In the genomic region with DNA sequence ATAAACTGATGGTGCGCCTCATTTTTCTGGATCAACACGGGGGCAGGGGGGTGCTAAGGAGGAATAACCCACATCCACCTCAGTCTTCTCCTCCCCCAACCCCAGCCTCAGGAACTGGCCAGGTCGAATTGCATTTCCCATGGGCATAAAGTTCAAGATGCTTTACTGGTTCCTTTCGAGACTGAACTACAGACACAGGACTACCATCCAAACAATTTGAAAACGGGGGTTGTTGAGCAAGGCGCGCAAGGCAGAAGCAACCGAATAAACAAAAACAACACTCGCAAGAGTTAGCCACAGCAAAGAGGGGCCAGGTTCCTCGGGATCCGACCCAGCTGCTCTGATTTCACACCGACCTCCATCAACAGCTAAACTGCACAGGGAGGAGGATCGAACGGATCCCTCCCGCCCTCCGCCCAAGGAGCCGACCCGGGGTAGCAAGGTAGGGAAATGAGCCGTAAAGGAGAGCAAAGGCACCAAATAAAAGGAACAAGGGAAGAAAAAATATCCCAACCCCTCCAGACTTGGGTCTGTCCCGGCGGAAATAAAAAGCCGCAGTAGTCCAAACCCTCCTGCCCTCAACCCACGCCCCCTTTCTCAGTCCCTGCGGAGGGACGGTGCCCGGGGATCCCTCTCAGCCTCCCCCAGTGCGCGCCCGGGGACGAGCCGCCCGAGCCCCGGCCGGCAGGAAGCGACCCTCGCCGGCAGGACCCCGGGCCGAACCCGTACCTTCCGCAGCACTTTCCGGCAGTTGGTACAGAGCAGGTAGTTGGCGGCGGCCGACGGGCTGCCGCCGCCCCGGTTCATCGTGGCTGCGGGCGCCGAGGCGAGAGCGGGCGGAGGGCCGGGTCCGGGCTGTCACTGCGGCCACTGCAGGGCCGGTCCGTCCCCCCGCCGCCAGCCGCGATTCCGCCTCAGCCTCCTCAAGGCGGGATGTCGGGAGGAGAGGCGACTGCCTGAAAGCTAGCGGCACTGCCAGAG, we compare ENCODE assay signal across 1 cellular context.
TF ChIP-seq lines count a peak whose summit lies in the region.

No MANE protein-coding gene starts in this region.

TF ChIP-seq in K562, 482 proteins besides CTCF, POLR2A, EP300 and RAD21 (continued from another document and continues in another):
- TF ChIP-seq, protein P1, sequence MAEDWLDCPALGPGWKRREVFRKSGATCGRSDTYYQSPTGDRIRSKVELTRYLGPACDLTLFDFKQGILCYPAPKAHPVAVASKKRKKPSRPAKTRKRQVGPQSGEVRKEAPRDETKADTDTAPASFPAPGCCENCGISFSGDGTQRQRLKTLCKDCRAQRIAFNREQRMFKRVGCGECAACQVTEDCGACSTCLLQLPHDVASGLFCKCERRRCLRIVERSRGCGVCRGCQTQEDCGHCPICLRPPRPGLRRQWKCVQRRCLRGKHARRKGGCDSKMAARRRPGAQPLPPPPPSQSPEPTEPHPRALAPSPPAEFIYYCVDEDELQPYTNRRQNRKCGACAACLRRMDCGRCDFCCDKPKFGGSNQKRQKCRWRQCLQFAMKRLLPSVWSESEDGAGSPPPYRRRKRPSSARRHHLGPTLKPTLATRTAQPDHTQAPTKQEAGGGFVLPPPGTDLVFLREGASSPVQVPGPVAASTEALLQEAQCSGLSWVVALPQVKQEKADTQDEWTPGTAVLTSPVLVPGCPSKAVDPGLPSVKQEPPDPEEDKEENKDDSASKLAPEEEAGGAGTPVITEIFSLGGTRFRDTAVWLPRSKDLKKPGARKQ (CRISPR knock-in tag; IDR thresholded peaks at IDR 0.05) = no peak
- TF ChIP-seq KLF16 (IDR thresholded peaks at IDR 0.05) = no peak
- no peak for TF ChIP-seq LCOR (CRISPR knock-in tag; IDR thresholded peaks at IDR 0.05)
- TF ChIP-seq, protein P2, sequence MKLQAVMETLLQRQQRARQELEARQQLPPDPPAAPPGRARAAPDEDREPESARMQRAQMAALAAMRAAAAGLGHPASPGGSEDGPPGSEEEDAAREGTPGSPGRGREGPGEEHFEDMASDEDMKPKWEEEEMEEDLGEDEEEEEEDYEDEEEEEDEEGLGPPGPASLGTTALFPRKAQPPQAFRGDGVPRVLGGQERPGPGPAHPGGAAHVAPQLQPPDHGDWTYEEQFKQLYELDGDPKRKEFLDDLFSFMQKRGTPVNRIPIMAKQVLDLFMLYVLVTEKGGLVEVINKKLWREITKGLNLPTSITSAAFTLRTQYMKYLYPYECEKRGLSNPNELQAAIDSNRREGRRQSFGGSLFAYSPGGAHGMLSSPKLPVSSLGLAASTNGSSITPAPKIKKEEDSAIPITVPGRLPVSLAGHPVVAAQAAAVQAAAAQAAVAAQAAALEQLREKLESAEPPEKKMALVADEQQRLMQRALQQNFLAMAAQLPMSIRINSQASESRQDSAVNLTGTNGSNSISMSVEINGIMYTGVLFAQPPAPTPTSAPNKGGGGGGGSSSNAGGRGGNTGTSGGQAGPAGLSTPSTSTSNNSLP (IDR thresholded peaks at IDR 0.05; ENCODE audit: borderline replicate concordance, low read depth, low read length) = no peak
- TF ChIP-seq ZEB2 (IDR thresholded peaks at IDR 0.05) = no peak
- TF ChIP-seq, protein P3, sequence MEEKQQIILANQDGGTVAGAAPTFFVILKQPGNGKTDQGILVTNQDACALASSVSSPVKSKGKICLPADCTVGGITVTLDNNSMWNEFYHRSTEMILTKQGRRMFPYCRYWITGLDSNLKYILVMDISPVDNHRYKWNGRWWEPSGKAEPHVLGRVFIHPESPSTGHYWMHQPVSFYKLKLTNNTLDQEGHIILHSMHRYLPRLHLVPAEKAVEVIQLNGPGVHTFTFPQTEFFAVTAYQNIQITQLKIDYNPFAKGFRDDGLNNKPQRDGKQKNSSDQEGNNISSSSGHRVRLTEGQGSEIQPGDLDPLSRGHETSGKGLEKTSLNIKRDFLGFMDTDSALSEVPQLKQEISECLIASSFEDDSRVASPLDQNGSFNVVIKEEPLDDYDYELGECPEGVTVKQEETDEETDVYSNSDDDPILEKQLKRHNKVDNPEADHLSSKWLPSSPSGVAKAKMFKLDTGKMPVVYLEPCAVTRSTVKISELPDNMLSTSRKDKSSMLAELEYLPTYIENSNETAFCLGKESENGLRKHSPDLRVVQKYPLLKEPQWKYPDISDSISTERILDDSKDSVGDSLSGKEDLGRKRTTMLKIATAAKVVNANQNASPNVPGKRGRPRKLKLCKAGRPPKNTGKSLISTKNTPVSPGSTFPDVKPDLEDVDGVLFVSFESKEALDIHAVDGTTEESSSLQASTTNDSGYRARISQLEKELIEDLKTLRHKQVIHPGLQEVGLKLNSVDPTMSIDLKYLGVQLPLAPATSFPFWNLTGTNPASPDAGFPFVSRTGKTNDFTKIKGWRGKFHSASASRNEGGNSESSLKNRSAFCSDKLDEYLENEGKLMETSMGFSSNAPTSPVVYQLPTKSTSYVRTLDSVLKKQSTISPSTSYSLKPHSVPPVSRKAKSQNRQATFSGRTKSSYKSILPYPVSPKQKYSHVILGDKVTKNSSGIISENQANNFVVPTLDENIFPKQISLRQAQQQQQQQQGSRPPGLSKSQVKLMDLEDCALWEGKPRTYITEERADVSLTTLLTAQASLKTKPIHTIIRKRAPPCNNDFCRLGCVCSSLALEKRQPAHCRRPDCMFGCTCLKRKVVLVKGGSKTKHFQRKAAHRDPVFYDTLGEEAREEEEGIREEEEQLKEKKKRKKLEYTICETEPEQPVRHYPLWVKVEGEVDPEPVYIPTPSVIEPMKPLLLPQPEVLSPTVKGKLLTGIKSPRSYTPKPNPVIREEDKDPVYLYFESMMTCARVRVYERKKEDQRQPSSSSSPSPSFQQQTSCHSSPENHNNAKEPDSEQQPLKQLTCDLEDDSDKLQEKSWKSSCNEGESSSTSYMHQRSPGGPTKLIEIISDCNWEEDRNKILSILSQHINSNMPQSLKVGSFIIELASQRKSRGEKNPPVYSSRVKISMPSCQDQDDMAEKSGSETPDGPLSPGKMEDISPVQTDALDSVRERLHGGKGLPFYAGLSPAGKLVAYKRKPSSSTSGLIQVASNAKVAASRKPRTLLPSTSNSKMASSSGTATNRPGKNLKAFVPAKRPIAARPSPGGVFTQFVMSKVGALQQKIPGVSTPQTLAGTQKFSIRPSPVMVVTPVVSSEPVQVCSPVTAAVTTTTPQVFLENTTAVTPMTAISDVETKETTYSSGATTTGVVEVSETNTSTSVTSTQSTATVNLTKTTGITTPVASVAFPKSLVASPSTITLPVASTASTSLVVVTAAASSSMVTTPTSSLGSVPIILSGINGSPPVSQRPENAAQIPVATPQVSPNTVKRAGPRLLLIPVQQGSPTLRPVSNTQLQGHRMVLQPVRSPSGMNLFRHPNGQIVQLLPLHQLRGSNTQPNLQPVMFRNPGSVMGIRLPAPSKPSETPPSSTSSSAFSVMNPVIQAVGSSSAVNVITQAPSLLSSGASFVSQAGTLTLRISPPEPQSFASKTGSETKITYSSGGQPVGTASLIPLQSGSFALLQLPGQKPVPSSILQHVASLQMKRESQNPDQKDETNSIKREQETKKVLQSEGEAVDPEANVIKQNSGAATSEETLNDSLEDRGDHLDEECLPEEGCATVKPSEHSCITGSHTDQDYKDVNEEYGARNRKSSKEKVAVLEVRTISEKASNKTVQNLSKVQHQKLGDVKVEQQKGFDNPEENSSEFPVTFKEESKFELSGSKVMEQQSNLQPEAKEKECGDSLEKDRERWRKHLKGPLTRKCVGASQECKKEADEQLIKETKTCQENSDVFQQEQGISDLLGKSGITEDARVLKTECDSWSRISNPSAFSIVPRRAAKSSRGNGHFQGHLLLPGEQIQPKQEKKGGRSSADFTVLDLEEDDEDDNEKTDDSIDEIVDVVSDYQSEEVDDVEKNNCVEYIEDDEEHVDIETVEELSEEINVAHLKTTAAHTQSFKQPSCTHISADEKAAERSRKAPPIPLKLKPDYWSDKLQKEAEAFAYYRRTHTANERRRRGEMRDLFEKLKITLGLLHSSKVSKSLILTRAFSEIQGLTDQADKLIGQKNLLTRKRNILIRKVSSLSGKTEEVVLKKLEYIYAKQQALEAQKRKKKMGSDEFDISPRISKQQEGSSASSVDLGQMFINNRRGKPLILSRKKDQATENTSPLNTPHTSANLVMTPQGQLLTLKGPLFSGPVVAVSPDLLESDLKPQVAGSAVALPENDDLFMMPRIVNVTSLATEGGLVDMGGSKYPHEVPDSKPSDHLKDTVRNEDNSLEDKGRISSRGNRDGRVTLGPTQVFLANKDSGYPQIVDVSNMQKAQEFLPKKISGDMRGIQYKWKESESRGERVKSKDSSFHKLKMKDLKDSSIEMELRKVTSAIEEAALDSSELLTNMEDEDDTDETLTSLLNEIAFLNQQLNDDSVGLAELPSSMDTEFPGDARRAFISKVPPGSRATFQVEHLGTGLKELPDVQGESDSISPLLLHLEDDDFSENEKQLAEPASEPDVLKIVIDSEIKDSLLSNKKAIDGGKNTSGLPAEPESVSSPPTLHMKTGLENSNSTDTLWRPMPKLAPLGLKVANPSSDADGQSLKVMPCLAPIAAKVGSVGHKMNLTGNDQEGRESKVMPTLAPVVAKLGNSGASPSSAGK (IDR thresholded peaks at IDR 0.05) = no peak
- TF ChIP-seq ETS2 (tag; IDR thresholded peaks at IDR 0.05; ENCODE audit: borderline replicate concordance, poor library complexity, severe bottlenecking) = no peak
- no peak for TF ChIP-seq KAT8 (IDR thresholded peaks at IDR 0.05; ENCODE audit: low read depth)
- no peak for TF ChIP-seq TFAM (CRISPR knock-in tag; conservative IDR thresholded peaks at IDR 0.05)
- no peak for TF ChIP-seq ZKSCAN3 (CRISPR knock-in tag; IDR thresholded peaks at IDR 0.05)
- no peak for TF ChIP-seq NR3C1 (CRISPR knock-in tag; IDR thresholded peaks at IDR 0.05)
- TF ChIP-seq, protein P4, sequence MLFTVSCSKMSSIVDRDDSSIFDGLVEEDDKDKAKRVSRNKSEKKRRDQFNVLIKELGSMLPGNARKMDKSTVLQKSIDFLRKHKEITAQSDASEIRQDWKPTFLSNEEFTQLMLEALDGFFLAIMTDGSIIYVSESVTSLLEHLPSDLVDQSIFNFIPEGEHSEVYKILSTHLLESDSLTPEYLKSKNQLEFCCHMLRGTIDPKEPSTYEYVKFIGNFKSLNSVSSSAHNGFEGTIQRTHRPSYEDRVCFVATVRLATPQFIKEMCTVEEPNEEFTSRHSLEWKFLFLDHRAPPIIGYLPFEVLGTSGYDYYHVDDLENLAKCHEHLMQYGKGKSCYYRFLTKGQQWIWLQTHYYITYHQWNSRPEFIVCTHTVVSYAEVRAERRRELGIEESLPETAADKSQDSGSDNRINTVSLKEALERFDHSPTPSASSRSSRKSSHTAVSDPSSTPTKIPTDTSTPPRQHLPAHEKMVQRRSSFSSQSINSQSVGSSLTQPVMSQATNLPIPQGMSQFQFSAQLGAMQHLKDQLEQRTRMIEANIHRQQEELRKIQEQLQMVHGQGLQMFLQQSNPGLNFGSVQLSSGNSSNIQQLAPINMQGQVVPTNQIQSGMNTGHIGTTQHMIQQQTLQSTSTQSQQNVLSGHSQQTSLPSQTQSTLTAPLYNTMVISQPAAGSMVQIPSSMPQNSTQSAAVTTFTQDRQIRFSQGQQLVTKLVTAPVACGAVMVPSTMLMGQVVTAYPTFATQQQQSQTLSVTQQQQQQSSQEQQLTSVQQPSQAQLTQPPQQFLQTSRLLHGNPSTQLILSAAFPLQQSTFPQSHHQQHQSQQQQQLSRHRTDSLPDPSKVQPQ (CRISPR knock-in tag; IDR thresholded peaks at IDR 0.05; ENCODE audit: borderline replicate concordance) = no peak
- no peak for TF ChIP-seq SMC3 (conservative IDR thresholded peaks at IDR 0.05; ENCODE audit: insufficient read depth, low read depth, low read length)
- TF ChIP-seq MCM7 (IDR thresholded peaks at IDR 0.05) = no peak
- no peak for TF ChIP-seq EGR1 (conservative IDR thresholded peaks at IDR 0.05)
- TF ChIP-seq, protein P5, sequence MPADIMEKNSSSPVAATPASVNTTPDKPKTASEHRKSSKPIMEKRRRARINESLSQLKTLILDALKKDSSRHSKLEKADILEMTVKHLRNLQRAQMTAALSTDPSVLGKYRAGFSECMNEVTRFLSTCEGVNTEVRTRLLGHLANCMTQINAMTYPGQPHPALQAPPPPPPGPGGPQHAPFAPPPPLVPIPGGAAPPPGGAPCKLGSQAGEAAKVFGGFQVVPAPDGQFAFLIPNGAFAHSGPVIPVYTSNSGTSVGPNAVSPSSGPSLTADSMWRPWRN (IDR thresholded peaks at IDR 0.05; ENCODE audit: low read depth) = no peak
- peak; percentile 34 for TF ChIP-seq FIP1L1 (IDR thresholded peaks at IDR 0.05; ENCODE audit: low read depth, low read length, poor library complexity, severe bottlenecking)
- no peak for TF ChIP-seq ZZZ3 (IDR thresholded peaks at IDR 0.05)
- TF ChIP-seq XRCC3 (IDR thresholded peaks at IDR 0.05) = no peak
- no peak for TF ChIP-seq DNMT1 (IDR thresholded peaks at IDR 0.05)
- no peak for TF ChIP-seq ZFP30 (CRISPR knock-in tag; IDR thresholded peaks at IDR 0.05; ENCODE audit: borderline replicate concordance)
- no peak for TF ChIP-seq TAL1 (IDR thresholded peaks at IDR 0.05)
- TF ChIP-seq, protein P6, sequence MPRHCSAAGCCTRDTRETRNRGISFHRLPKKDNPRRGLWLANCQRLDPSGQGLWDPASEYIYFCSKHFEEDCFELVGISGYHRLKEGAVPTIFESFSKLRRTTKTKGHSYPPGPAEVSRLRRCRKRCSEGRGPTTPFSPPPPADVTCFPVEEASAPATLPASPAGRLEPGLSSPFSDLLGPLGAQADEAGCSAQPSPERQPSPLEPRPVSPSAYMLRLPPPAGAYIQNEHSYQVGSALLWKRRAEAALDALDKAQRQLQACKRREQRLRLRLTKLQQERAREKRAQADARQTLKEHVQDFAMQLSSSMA (CRISPR knock-in tag; IDR thresholded peaks at IDR 0.05) = no peak
- TF ChIP-seq KDM2B (CRISPR knock-in tag; IDR thresholded peaks at IDR 0.05) = 0 out of 2 replicates have a peak, but pooled peaks have one; percentile 33
- TF ChIP-seq MTF1 (CRISPR knock-in tag; IDR thresholded peaks at IDR 0.05; ENCODE audit: borderline replicate concordance) = no peak
- no peak for TF ChIP-seq MCM3 (IDR thresholded peaks at IDR 0.05)
- TF ChIP-seq KAT7 (CRISPR knock-in tag; IDR thresholded peaks at IDR 0.05; ENCODE audit: borderline replicate concordance) = no peak
- no peak for TF ChIP-seq CTBP1 (IDR thresholded peaks at IDR 0.05; ENCODE audit: borderline replicate concordance)
- no peak for TF ChIP-seq CCNT2 (IDR thresholded peaks at IDR 0.05; ENCODE audit: borderline replicate concordance, extremely low read depth, insufficient read length, low read depth, low read length)
- TF ChIP-seq CBFB (CRISPR knock-in tag; IDR thresholded peaks at IDR 0.05) = no peak
- no peak for TF ChIP-seq PHF21A (IDR thresholded peaks at IDR 0.05; ENCODE audit: borderline replicate concordance, low read depth)
- TF ChIP-seq SMAD4 (CRISPR knock-in tag; conservative IDR thresholded peaks at IDR 0.05) = no peak
- TF ChIP-seq NFXL1 (CRISPR knock-in tag; IDR thresholded peaks at IDR 0.05) = no peak
- TF ChIP-seq ELF1 (tag; IDR thresholded peaks at IDR 0.05) = 0 out of 2 replicates have a peak, but pooled peaks have one; percentile 14
- TF ChIP-seq, protein P7, sequence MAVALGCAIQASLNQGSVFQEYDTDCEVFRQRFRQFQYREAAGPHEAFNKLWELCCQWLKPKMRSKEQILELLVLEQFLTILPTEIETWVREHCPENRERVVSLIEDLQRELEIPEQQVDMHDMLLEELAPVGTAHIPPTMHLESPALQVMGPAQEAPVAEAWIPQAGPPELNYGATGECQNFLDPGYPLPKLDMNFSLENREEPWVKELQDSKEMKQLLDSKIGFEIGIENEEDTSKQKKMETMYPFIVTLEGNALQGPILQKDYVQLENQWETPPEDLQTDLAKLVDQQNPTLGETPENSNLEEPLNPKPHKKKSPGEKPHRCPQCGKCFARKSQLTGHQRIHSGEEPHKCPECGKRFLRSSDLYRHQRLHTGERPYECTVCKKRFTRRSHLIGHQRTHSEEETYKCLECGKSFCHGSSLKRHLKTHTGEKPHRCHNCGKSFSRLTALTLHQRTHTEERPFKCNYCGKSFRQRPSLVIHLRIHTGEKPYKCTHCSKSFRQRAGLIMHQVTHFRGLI (CRISPR knock-in tag; IDR thresholded peaks at IDR 0.05) = no peak
- no peak for TF ChIP-seq TCFL5 (CRISPR knock-in tag; conservative IDR thresholded peaks at IDR 0.05)
- TF ChIP-seq CSDE1 (IDR thresholded peaks at IDR 0.05) = no peak
- TF ChIP-seq U2AF2 (optimal IDR thresholded peaks at IDR 0.05; ENCODE audit: low read depth, low read length) = no peak
- no peak for TF ChIP-seq ZNF133 (CRISPR knock-in tag; IDR thresholded peaks at IDR 0.05)
- no peak for TF ChIP-seq ZNF551 (CRISPR knock-in tag; IDR thresholded peaks at IDR 0.05)
- no peak for TF ChIP-seq MEIS2 (IDR thresholded peaks at IDR 0.05; ENCODE audit: partially characterized antibody)
